ENCODE assay signal across 34 cellular contexts in genomic region chr3:139517321-139517720, GRCh38. TPM values are rescaled to one million over a fixed set of nuclear protein-coding genes. Genes with fewer than 3 reads are reported as not detected.
"Had no signal": no experiment of that assay in that cellular context is flagged by ENCODE, and none has a peak within 500 bp of the region (broad histone marks: within the 10 kb centered on the region; RNA-seq: fewer than 3 reads in every experiment).

No MANE protein-coding gene starts in this region.

- DNase-seq: heart right ventricle; kidney glomerular epithelial cell; left cardiac atrium; left lung; lower lobe of right lung; mammary epithelial cell; mesendoderm; midbrain; mucosa of descending colon; naive thymus-derived CD4-positive, alpha-beta T cell; occipital lobe; ovary; right lobe of liver; stimulated activated CD4-positive, alpha-beta T cell treated with anti-CD3 and anti-CD28 coated beads, Interleukin-1b, Interleukin-23, amount 100 ng/mL, for 48 hours; stimulated activated CD4-positive, alpha-beta T cell treated with anti-CD3 and anti-CD28 coated beads, Interleukin-2, amount 100 ng/mL, for 48 hours; stimulated activated CD4-positive, alpha-beta T cell treated with anti-CD3 and anti-CD28 coated beads, Interleukin-4, amount 100 ng/mL, for 4 hours; stimulated activated CD8-positive, alpha-beta memory T cell treated with anti-CD3 and anti-CD28 coated beads, Interleukin-4, amount 100 ng/mL, for 48 hours; stimulated activated naive CD4-positive, alpha-beta T cell treated with Interleukin-2 at 50 U/mL for 16 hours; stimulated activated naive CD8-positive, alpha-beta T cell treated with anti-CD3 and anti-CD28 coated beads, Interleukin-15, amount 100 ng/mL, for 72 hours; substantia nigra; uterus had no signal

- H3K9me3 Mint-ChIP-seq: naive thymus-derived CD4-positive, alpha-beta T cell; natural killer cell treated with Interleukin-12 subunit alpha and Interleukin-12 subunit beta and Interleukin-15 and Interleukin-18, amount 100 ng/mL, for 72 hours; stimulated activated memory B cell treated with anti-CD40 and anti-IgM and Interleukin-4, amounts not matched to agents 10 μg/mL and 1 μg/mL and 100 μg/mL, for 72 hours; stimulated activated naive CD8-positive, alpha-beta T cell treated with anti-CD3 and anti-CD28 coated beads, Interleukin-15, amount 100 ng/mL, for 72 hours; type B pancreatic cell had no signal

- H3K4me1 Mint-ChIP-seq: naive thymus-derived CD4-positive, alpha-beta T cell; stimulated activated memory B cell treated with anti-CD40 and anti-IgM and Interleukin-4, amounts not matched to agents 10 μg/mL and 1 μg/mL and 100 μg/mL, for 72 hours; stimulated activated naive CD8-positive, alpha-beta T cell treated with anti-CD3 and anti-CD28 coated beads, Interleukin-15, amount 100 ng/mL, for 72 hours had no signal

- ATAC-seq: heart right ventricle; left cardiac atrium; left lung; lower lobe of right lung; mucosa of descending colon; naive thymus-derived CD4-positive, alpha-beta T cell; natural killer cell treated with Interleukin-12 subunit alpha and Interleukin-12 subunit beta and Interleukin-15 and Interleukin-18, amount 100 ng/mL, for 72 hours; right lobe of liver; stimulated activated memory B cell treated with anti-CD40 and anti-IgM and Interleukin-4, amounts not matched to agents 10 μg/mL and 1 μg/mL and 100 μg/mL, for 72 hours; stimulated activated naive CD8-positive, alpha-beta T cell treated with anti-CD3 and anti-CD28 coated beads, Interleukin-15, amount 100 ng/mL, for 72 hours had no signal

- H3K36me3 Mint-ChIP-seq: naive thymus-derived CD4-positive, alpha-beta T cell; natural killer cell treated with Interleukin-12 subunit alpha and Interleukin-12 subunit beta and Interleukin-15 and Interleukin-18, amount 100 ng/mL, for 72 hours; stimulated activated memory B cell treated with anti-CD40 and anti-IgM and Interleukin-4, amounts not matched to agents 10 μg/mL and 1 μg/mL and 100 μg/mL, for 72 hours had no signal

- H3K27ac Mint-ChIP-seq: naive thymus-derived CD4-positive, alpha-beta T cell; natural killer cell treated with Interleukin-12 subunit alpha and Interleukin-12 subunit beta and Interleukin-15 and Interleukin-18, amount 100 ng/mL, for 72 hours; neural progenitor cell; progenitor cell of endocrine pancreas; stimulated activated memory B cell treated with anti-CD40 and anti-IgM and Interleukin-4, amounts not matched to agents 10 μg/mL and 1 μg/mL and 100 μg/mL, for 72 hours; stimulated activated naive CD8-positive, alpha-beta T cell treated with anti-CD3 and anti-CD28 coated beads, Interleukin-15, amount 100 ng/mL, for 72 hours; type B pancreatic cell had no signal

- H3K4me3 Mint-ChIP-seq: naive thymus-derived CD4-positive, alpha-beta T cell; natural killer cell treated with Interleukin-12 subunit alpha and Interleukin-12 subunit beta and Interleukin-15 and Interleukin-18, amount 100 ng/mL, for 72 hours; neural progenitor cell; stimulated activated memory B cell treated with anti-CD40 and anti-IgM and Interleukin-4, amounts not matched to agents 10 μg/mL and 1 μg/mL and 100 μg/mL, for 72 hours; stimulated activated naive CD8-positive, alpha-beta T cell treated with anti-CD3 and anti-CD28 coated beads, Interleukin-15, amount 100 ng/mL, for 72 hours; type B pancreatic cell had no signal

- H3K27me3 Mint-ChIP-seq: naive thymus-derived CD4-positive, alpha-beta T cell; progenitor cell of endocrine pancreas; stimulated activated memory B cell treated with anti-CD40 and anti-IgM and Interleukin-4, amounts not matched to agents 10 μg/mL and 1 μg/mL and 100 μg/mL, for 72 hours; stimulated activated naive CD8-positive, alpha-beta T cell treated with anti-CD3 and anti-CD28 coated beads, Interleukin-15, amount 100 ng/mL, for 72 hours; type B pancreatic cell had no signal

RNA-seq across cellular contexts. Expression of gene RBP1, which starts 22.2 kb away (rescaled TPM):
- total RNA-seq: naive thymus-derived CD4-positive, alpha-beta T cell; natural killer cell treated with Interleukin-12 subunit alpha and Interleukin-12 subunit beta and Interleukin-15 and Interleukin-18, amount 100 ng/mL, for 72 hours had no signal

RNA-seq across cellular contexts. Expression of gene RBP2, which starts 41.0 kb away (rescaled TPM):
- total RNA-seq: heart right ventricle; left cardiac atrium; mammary epithelial cell; naive thymus-derived CD4-positive, alpha-beta T cell; natural killer cell treated with Interleukin-12 subunit alpha and Interleukin-12 subunit beta and Interleukin-15 and Interleukin-18, amount 100 ng/mL, for 72 hours; occipital lobe; progenitor cell of endocrine pancreas; pulmonary artery endothelial cell; renal cortical epithelial cell; right atrium auricular region; right lobe of liver; skeletal muscle tissue; smooth muscle cell; temporal lobe; tibial nerve; ureter; uterus had no signal
